Comparison of ENCODE assay signal across 10 cellular contexts in the genomic region with DNA sequence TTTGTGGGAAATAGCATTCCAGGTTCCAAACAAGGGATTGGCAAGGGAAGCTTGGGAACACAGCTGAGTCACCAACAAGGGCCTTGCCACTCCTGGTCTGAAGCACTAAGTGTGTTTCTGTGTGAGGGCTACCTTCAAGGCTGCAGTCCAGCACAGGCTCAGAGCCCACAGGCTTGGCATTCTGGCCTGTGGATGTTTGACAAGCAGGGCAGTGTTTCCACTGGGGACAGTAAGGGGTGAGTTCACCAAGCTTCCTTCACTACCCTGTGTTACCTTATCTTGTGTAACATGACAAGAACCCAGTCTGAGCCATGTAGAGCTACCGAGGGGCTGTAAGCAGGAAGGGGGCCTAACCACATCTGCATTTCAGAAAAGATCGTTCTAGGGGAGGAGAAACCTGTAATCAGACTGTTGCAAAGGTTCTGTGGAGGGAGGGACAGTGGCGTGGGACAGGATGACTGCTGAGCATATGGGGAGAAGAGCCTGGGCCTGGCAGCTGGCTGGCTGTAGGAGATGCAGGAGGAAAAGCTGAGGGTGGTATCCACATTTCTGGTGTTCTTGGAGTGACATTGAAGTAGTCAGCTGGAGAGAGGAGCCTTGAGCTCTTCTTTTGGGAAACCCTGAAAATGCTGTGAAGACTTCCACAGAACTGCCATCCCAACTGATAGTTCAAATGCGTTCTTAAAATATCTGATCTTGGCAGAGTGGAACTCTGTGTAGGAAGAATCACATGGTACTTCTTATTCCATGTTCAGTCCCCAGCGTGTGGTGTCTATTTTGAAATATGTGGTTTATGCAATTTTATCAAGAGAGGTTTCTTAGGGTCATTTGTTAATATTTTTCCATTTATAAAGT.
DNase-seq lines count a peak whose midpoint lies in the region; ATAC-seq and TF ChIP-seq lines count a peak whose summit lies in the region.
"Had no signal": no experiment of that assay in that cellular context is flagged by ENCODE, and none has a peak within 500 bp of the region (broad histone marks: within the 10 kb centered on the region; RNA-seq: fewer than 3 reads in every experiment).

No MANE protein-coding gene starts in this region.

- no peak overlapping the region for H3K4me3 Mint-ChIP-seq in nephron
- H3K4me3 Mint-ChIP-seq: stimulated activated memory B cell treated with anti-CD40 and anti-IgM and Interleukin-4, amounts not matched to agents 10 μg/mL and 1 μg/mL and 100 μg/mL, for 72 hours had no signal

- TF ChIP-seq CTCF in nephron (IDR thresholded peaks at IDR 0.05; ENCODE audit: unreplicated experiment in 3 of 3), result no peak

- no peaks in the 10 kb centered on the region for H3K9me3 Mint-ChIP-seq in nephron
- H3K9me3 Mint-ChIP-seq: activated naive CD4-positive, alpha-beta T cell treated with anti-CD3 and anti-CD28 coated beads, Interleukin-2, amount 50 U/mL, for 72 hours; stimulated activated memory B cell treated with anti-CD40 and anti-IgM and Interleukin-4, amounts not matched to agents 10 μg/mL and 1 μg/mL and 100 μg/mL, for 72 hours had no signal

- peaks cover 12% of the 10 kb centered on the region for H3K36me3 Mint-ChIP-seq in nephron (ENCODE audit: low read depth)
- H3K36me3 Mint-ChIP-seq: activated naive CD4-positive, alpha-beta T cell treated with anti-CD3 and anti-CD28 coated beads, Interleukin-2, amount 50 U/mL, for 72 hours; stimulated activated memory B cell treated with anti-CD40 and anti-IgM and Interleukin-4, amounts not matched to agents 10 μg/mL and 1 μg/mL and 100 μg/mL, for 72 hours had no signal

- H3K27ac Mint-ChIP-seq in nephron, result peak overlapping the region; percentile 18 to 51 (median 25)
- H3K27ac Mint-ChIP-seq: activated naive CD4-positive, alpha-beta T cell treated with anti-CD3 and anti-CD28 coated beads, Interleukin-2, amount 50 U/mL, for 72 hours; stimulated activated memory B cell treated with anti-CD40 and anti-IgM and Interleukin-4, amounts not matched to agents 10 μg/mL and 1 μg/mL and 100 μg/mL, for 72 hours had no signal

- peak; percentile 73 for ATAC-seq in SK-N-SH treated with all-trans-retinoic acid at 6 μM for 48 hours
- no peak for ATAC-seq in HG02642 (IDR thresholded peaks at IDR 0.05; ENCODE audit: poor library complexity, unreplicated experiment)
- ATAC-seq in GM19324 (IDR thresholded peaks at IDR 0.05; ENCODE audit: low FRiP score, unreplicated experiment), result no peak
- ATAC-seq: activated naive CD4-positive, alpha-beta T cell treated with anti-CD3 and anti-CD28 coated beads, Interleukin-2, amount 50 U/mL, for 72 hours; stimulated activated memory B cell treated with anti-CD40 and anti-IgM and Interleukin-4, amounts not matched to agents 10 μg/mL and 1 μg/mL and 100 μg/mL, for 72 hours had no signal

- DNase-seq in AG08395 (ENCODE audit: low spot score) (peak; percentile 76), fibroblast of gingiva (ENCODE audit: low read depth) (peak; percentile 58), NCI-H446 treated with DMSO at 0.1 percent for 48 hours (lab: John Stamatoyannopoulos, UW) (no peak), NCI-H226 (no peak)

- peaks cover 65% of the 10 kb centered on the region for H3K4me1 Mint-ChIP-seq in nephron
- H3K4me1 Mint-ChIP-seq: stimulated activated memory B cell treated with anti-CD40 and anti-IgM and Interleukin-4, amounts not matched to agents 10 μg/mL and 1 μg/mL and 100 μg/mL, for 72 hours had no signal

- H3K27me3 Mint-ChIP-seq in nephron (ENCODE audit: low read depth), result no peaks in the 10 kb centered on the region

TF ChIP-seq in SK-N-SH treated with all-trans-retinoic acid at 6 μM for 48 hours, 23 proteins besides CTCF, POLR2A, EP300 and RAD21 (continues in another document):
- TF ChIP-seq OSR1 (CRISPR knock-in tag; IDR thresholded peaks at IDR 0.05) (no peak), ZFP30 (CRISPR knock-in tag; IDR thresholded peaks at IDR 0.05) (no peak), ESRRG (CRISPR knock-in tag; IDR thresholded peaks at IDR 0.05) (no peak), ZNF565 (CRISPR knock-in tag; conservative IDR thresholded peaks at IDR 0.05; ENCODE audit: low read depth) (no peak), ZC3H10 (CRISPR knock-in tag; IDR thresholded peaks at IDR 0.05) (no peak), ZNF70 (CRISPR knock-in tag; IDR thresholded peaks at IDR 0.05) (no peak), ZNF8 (CRISPR knock-in tag; IDR thresholded peaks at IDR 0.05) (no peak), BACH2 (CRISPR knock-in tag; IDR thresholded peaks at IDR 0.05; ENCODE audit: borderline replicate concordance) (no peak), SNAI2 (CRISPR knock-in tag; IDR thresholded peaks at IDR 0.05) (no peak), ZFP3 (CRISPR knock-in tag; IDR thresholded peaks at IDR 0.05) (no peak), RARB (CRISPR knock-in tag; IDR thresholded peaks at IDR 0.05) (no peak), ARNTL (CRISPR knock-in tag; IDR thresholded peaks at IDR 0.05; ENCODE audit: borderline replicate concordance, low read depth) (no peak)
- TF ChIP-seq, protein P1, sequence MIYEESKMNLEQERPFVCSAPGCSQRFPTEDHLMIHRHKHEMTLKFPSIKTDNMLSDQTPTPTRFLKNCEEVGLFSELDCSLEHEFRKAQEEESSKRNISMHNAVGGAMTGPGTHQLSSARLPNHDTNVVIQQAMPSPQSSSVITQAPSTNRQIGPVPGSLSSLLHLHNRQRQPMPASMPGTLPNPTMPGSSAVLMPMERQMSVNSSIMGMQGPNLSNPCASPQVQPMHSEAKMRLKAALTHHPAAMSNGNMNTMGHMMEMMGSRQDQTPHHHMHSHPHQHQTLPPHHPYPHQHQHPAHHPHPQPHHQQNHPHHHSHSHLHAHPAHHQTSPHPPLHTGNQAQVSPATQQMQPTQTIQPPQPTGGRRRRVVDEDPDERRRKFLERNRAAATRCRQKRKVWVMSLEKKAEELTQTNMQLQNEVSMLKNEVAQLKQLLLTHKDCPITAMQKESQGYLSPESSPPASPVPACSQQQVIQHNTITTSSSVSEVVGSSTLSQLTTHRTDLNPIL (CRISPR knock-in tag; IDR thresholded peaks at IDR 0.05; ENCODE audit: low read depth), result no peak
- TF ChIP-seq, protein P2, sequence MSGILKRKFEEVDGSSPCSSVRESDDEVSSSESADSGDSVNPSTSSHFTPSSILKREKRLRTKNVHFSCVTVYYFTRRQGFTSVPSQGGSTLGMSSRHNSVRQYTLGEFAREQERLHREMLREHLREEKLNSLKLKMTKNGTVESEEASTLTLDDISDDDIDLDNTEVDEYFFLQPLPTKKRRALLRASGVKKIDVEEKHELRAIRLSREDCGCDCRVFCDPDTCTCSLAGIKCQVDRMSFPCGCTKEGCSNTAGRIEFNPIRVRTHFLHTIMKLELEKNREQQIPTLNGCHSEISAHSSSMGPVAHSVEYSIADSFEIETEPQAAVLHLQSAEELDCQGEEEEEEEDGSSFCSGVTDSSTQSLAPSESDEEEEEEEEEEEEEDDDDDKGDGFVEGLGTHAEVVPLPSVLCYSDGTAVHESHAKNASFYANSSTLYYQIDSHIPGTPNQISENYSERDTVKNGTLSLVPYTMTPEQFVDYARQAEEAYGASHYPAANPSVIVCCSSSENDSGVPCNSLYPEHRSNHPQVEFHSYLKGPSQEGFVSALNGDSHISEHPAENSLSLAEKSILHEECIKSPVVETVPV (CRISPR knock-in tag; IDR thresholded peaks at IDR 0.05), result no peak
- TF ChIP-seq, protein P3, sequence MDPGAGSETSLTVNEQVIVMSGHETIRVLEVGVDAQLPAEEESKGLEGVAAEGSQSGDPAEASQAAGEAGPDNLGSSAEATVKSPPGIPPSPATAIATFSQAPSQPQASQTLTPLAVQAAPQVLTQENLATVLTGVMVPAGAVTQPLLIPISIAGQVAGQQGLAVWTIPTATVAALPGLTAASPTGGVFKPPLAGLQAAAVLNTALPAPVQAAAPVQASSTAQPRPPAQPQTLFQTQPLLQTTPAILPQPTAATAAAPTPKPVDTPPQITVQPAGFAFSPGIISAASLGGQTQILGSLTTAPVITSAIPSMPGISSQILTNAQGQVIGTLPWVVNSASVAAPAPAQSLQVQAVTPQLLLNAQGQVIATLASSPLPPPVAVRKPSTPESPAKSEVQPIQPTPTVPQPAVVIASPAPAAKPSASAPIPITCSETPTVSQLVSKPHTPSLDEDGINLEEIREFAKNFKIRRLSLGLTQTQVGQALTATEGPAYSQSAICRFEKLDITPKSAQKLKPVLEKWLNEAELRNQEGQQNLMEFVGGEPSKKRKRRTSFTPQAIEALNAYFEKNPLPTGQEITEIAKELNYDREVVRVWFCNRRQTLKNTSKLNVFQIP (CRISPR knock-in tag; IDR thresholded peaks at IDR 0.05; ENCODE audit: borderline replicate concordance, low read depth), result no peak
- TF ChIP-seq, protein P4, sequence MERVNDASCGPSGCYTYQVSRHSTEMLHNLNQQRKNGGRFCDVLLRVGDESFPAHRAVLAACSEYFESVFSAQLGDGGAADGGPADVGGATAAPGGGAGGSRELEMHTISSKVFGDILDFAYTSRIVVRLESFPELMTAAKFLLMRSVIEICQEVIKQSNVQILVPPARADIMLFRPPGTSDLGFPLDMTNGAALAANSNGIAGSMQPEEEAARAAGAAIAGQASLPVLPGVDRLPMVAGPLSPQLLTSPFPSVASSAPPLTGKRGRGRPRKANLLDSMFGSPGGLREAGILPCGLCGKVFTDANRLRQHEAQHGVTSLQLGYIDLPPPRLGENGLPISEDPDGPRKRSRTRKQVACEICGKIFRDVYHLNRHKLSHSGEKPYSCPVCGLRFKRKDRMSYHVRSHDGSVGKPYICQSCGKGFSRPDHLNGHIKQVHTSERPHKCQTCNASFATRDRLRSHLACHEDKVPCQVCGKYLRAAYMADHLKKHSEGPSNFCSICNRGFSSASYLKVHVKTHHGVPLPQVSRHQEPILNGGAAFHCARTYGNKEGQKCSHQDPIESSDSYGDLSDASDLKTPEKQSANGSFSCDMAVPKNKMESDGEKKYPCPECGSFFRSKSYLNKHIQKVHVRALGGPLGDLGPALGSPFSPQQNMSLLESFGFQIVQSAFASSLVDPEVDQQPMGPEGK (CRISPR knock-in tag; IDR thresholded peaks at IDR 0.05; ENCODE audit: borderline replicate concordance), result no peak

Comparison
In these comparisons a context has a peak if more than half of its experiments do, and no peak if none do; other contexts are left out.
1. DNase-seq: peak in AG08395 (single experiment) and fibroblast of gingiva (single experiment); none in NCI-H446 treated with DMSO at 0.1 percent for 48 hours (single experiment) and NCI-H226 (single experiment).